1 cellular context compared by ENCODE assay signal in the genomic region with DNA sequence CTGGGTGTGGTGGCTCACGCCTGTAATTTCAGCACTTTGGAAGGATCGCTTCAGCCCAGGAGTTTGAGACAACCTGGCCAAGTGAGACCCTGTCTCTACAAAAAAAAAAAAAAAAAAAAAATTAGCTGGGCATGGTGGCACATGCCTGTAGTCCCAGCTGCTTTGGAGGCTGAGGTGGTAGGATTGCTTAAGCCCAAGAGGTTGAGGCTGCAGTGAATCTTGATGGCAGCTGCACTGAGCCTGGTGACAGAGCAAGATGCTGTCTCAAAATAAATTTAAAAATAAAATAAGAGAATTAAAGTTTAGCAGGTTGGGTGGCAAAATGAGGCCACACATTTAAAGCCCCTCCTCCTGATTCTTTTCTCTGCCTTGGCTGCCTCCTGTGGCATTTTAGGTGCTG.
TF ChIP-seq lines count a peak whose summit lies in the region.

No MANE protein-coding gene starts in this region.

TF ChIP-seq in endothelial cell of umbilical vein, 7 proteins besides CTCF, POLR2A, EP300 and RAD21 (continued from another document):
- TF ChIP-seq, protein P1, sequence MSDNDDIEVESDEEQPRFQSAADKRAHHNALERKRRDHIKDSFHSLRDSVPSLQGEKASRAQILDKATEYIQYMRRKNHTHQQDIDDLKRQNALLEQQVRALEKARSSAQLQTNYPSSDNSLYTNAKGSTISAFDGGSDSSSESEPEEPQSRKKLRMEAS (IDR thresholded peaks at IDR 0.05; ENCODE audit: insufficient read depth, insufficient read length), result no peak
- no peak for TF ChIP-seq GATA2 (IDR thresholded peaks at IDR 0.05; ENCODE audit: insufficient read depth, insufficient read length, low read depth, low read length)
- TF ChIP-seq MYC (IDR thresholded peaks at IDR 0.05; ENCODE audit: low read depth, low read length), result no peak
- no peak for TF ChIP-seq EZH2 (IDR thresholded peaks at IDR 0.05; ENCODE audit: borderline replicate concordance, low read depth, low read length, severe bottlenecking)
- no peak for TF ChIP-seq JUN (IDR thresholded peaks at IDR 0.05; ENCODE audit: borderline replicate concordance, insufficient read depth, insufficient read length, low read depth)
TF ChIP-seq in endothelial cell of umbilical vein: peak in this region for 0.
